ENCODE assay signal across 1 cellular context in the genomic region with DNA sequence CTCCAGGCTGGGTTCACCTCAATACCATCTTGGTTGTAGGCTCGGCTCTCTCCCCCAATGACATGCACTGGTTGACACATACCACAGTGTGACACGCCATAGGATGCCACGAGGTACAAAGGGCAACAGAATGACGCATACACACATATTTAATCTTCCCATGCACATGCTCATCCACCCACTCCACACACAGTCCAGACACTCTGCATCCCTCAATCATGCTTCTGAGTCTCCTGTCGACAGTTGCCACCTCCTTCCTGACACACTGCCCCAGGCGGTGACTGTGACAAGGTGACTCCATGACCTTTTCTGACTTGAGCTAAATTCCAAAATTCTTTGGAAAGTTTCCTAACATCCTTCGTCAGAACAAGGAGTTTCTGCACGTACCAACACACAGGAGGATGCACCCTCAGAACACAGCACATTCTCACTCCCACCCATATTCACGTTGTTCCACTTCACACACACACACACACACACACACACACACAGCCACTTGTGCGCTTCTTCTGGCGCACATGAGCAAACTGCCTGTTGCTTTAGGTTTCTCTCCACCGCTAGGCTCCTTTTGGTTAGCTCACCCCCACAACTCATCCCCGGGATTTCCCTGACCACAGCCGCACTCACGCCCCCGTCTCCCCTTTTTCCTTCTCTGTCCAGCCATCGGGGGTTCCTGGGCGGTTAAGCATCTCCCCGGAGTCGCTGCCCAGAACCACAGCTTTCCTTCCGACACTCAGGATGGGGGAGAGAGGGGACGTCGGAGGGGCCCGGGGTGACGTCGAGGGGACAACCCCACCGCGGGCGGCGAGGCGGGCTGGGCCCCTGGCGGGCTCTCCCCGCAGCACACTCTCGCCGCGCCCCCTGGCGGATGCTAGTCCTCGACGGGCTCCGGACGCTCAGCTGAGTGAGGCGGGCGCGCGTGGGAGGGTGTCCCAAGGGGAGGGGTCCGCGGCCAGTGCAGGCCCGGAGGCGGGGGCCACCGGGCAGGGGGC.
TF ChIP-seq lines count a peak whose summit lies in the region.

No MANE protein-coding gene starts in this region.

TF ChIP-seq in GM23338, 12 proteins besides CTCF, POLR2A, EP300 and RAD21:
- TF ChIP-seq EZH2phosphoT487 (IDR thresholded peaks at IDR 0.05; ENCODE audit: unreplicated experiment) (peak; percentile 62), EZH2 (IDR thresholded peaks at IDR 0.05; ENCODE audit: low read depth, unreplicated experiment) (peak; percentile 43), NANOG (IDR thresholded peaks at IDR 0.05; ENCODE audit: borderline replicate concordance) (no peak), CREB1 (CRISPR knock-in tag; IDR thresholded peaks at IDR 0.05; ENCODE audit: low read depth) (peak; percentile 66; the same call in 1 of the 2 replicates)
